ENCODE assay signal across 19 cellular contexts in the genomic region with DNA sequence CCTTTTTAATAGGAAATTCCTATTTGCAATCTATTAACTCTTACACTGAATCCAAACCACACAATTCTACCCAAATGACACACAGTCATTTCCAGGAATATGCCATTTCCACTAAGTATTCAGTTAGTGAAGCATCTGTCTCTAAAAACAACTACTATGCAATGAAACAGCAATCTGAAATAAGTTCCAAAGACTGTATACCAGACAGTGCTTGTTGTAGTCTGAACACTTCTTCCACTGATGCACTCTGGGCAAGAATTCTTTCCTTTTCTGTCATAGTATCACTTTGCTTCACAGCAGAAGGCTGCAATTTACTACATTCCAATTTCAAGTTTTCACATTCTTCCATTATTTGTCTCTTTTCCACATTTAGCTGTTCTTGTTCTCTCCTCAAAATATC.
"Had no signal": no experiment of that assay in that cellular context is flagged by ENCODE, and none has a peak within 500 bp of the region (broad histone marks: within the 10 kb centered on the region; RNA-seq: fewer than 3 reads in every experiment).

No MANE protein-coding gene starts in this region.

- ATAC-seq: gastrocnemius medialis, T-cell had no signal

- H3K4me3 Mint-ChIP-seq: activated naive CD4-positive, alpha-beta T cell treated with anti-CD3 and anti-CD28 coated beads for 36 hours; T-cell; type B pancreatic cell had no signal

- H3K4me1 ChIP-seq: adrenal gland, breast epithelium, gastrocnemius medialis, left ventricle myocardium inferior, testis had no signal

- H3K9me3 Mint-ChIP-seq: activated naive CD4-positive, alpha-beta T cell treated with anti-CD3 and anti-CD28 coated beads for 36 hours; T-cell; type B pancreatic cell had no signal

- DNase-seq: activated CD4-positive, alpha-beta T cell treated with anti-CD3 and anti-CD28 coated beads, Interleukin-2, amount 50 U/mL, for 48 hours; activated CD4-positive, CD25-positive, alpha-beta regulatory T cell; activated CD8-positive, alpha-beta memory T cell treated with anti-CD3 and anti-CD28 coated beads, Interleukin-2, amount 50 U/mL, for 48 hours; activated naive CD4-positive, alpha-beta T cell treated with anti-CD3 and anti-CD28 coated beads for 36 hours; adrenal gland; cortex of kidney; gastrocnemius medialis; head of caudate nucleus; kidney glomerular epithelial cell; left ventricle myocardium inferior; occipital lobe; posterior cingulate gyrus; retina; SK-N-SH; T-cell; T1000; testis had no signal

- H3K27ac Mint-ChIP-seq: activated naive CD4-positive, alpha-beta T cell treated with anti-CD3 and anti-CD28 coated beads for 36 hours; T-cell; type B pancreatic cell had no signal

- H3K4me3 ChIP-seq: adrenal gland, breast epithelium, gastrocnemius medialis, left ventricle myocardium inferior, testis had no signal

- H3K27me3 ChIP-seq: adrenal gland, breast epithelium, gastrocnemius medialis, testis had no signal

- H3K9ac ChIP-seq: SK-N-SH had no signal

- H3K27ac ChIP-seq: adrenal gland, breast epithelium, gastrocnemius medialis, left ventricle myocardium inferior, testis had no signal

- H3K27me3 Mint-ChIP-seq: T-cell, type B pancreatic cell had no signal

- H3K9me3 ChIP-seq: adrenal gland, breast epithelium, gastrocnemius medialis, left ventricle myocardium inferior, SK-N-SH, testis had no signal

- H3K4me2 ChIP-seq: SK-N-SH had no signal
